In the genomic region with DNA sequence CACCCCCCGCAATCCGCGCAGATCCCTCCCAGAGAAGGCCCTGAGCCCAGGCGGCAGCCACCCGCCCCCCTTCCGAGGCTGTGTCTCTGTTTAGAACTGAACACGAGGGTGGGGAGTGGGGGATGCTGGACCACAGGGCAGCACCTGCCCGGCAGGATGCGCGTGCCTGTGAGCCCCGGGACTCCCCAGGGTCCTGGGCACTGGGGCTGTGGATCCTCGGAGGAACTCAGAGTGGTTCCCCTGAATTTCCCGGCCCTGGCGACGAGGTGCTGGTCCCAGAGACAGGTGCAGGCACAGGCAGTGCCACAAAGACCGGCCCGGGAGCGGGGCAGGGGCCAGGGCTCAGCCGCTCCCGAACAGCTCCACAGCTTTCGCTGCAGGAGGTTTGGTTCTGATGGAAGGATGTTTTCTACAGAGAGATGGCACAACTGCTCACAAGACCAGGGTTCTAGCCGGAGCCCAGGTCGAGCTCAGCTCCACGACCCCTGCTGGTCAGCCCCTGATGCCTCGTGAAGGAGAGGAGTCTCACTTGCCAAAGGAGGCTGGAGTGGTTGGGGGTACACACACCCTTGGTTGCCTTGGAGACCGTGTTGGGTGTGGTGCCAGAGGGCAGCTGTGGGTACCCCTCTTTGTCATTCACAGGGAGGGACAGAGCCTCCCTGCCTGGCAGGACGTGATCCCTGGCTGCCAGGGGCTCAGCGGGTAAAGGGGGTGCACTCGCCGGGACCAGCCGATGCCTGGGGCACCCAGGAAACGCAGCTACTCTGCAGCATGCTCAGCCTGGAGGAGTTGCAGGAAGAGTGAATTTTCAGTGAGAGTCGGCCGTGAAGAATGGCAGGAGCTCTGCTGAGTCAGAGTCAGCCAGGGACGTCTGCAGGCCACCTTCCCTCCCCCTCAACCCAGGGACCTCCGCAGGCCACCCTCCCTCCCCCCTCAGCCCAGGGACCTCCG, we compare ENCODE assay signal across 8 cellular contexts. TPM values are rescaled to one million over a fixed set of nuclear protein-coding genes. Genes with fewer than 3 reads are reported as not detected.
DNase-seq lines count a peak whose midpoint lies in the region; TF ChIP-seq lines count a peak whose summit lies in the region.

No MANE protein-coding gene starts in this region.

- TF ChIP-seq CTCF in GM06990 (IDR thresholded peaks at IDR 0.05; ENCODE audit: insufficient read depth, low read length, poor library complexity, severe bottlenecking): peak; percentile 33
- no peak for TF ChIP-seq CTCF in KMS-11 (conservative IDR thresholded peaks at IDR 0.05; ENCODE audit: low read depth, low read length)

- H3K9ac ChIP-seq in KMS-11: no peak overlapping the region

- no peaks in the 10 kb centered on the region for H3K36me3 Mint-ChIP-seq in activated naive CD4-positive, alpha-beta T cell treated with anti-CD3 and anti-CD28 coated beads, Interleukin-2, amount 10 ng/mL, durations not matched to agents 7 days and 5 days
- H3K36me3 Mint-ChIP-seq in immature natural killer cell: no peaks in the 10 kb centered on the region

- H3K4me3 Mint-ChIP-seq in activated naive CD4-positive, alpha-beta T cell treated with anti-CD3 and anti-CD28 coated beads, Interleukin-2, amount 10 ng/mL, durations not matched to agents 7 days and 5 days: peak overlapping the region; percentile 43
- H3K4me3 Mint-ChIP-seq in immature natural killer cell: peak overlapping the region; percentile 24 to 65 (median 56)

- H3K9me3 Mint-ChIP-seq in activated naive CD4-positive, alpha-beta T cell treated with anti-CD3 and anti-CD28 coated beads, Interleukin-2, amount 10 ng/mL, durations not matched to agents 7 days and 5 days: no peaks in the 10 kb centered on the region
- H3K9me3 Mint-ChIP-seq in immature natural killer cell: no peaks in the 10 kb centered on the region

- H3K27ac Mint-ChIP-seq in activated naive CD4-positive, alpha-beta T cell treated with anti-CD3 and anti-CD28 coated beads, Interleukin-2, amount 10 ng/mL, durations not matched to agents 7 days and 5 days: no peak overlapping the region
- H3K27ac Mint-ChIP-seq in immature natural killer cell: peak overlapping the region in 1 of 6 donors; percentile 49

- no peaks in the 10 kb centered on the region for H3K79me2 ChIP-seq in KMS-11 (ENCODE audit: insufficient read depth, low read depth)

- H3K27ac ChIP-seq in KMS-11: no peak overlapping the region
- H3K27ac ChIP-seq in temporal lobe (ENCODE audit: low read depth, low read length): peak overlapping the region; percentile 61

- H3K27me3 Mint-ChIP-seq in activated naive CD4-positive, alpha-beta T cell treated with anti-CD3 and anti-CD28 coated beads, Interleukin-2, amount 10 ng/mL, durations not matched to agents 7 days and 5 days: peaks cover 47% of the 10 kb centered on the region
- peaks cover 2 to 9% (median 5%) of the 10 kb centered on the region in 3 donors for H3K27me3 Mint-ChIP-seq in immature natural killer cell (ENCODE audit: low read depth in 3 of 3)

- peak; percentile 65 for DNase-seq in GM06990 (ENCODE audit: extremely low read depth, insufficient read length)
- no peak for DNase-seq in activated naive CD4-positive, alpha-beta T cell treated with anti-CD3 and anti-CD28 coated beads, Interleukin-2, amount 10 ng/mL, durations not matched to agents 7 days and 5 days
- DNase-seq in immature natural killer cell: peak; percentile 16 to 26 (median 19)
- no peak for DNase-seq in 8988T
- DNase-seq in NCI-H2196 (lab: John Stamatoyannopoulos, UW; ENCODE audit: unreplicated experiment): no peak
- DNase-seq in NK-92 treated with Interleukin-12 subunit alpha and Interleukin-12 subunit beta, amount 100 ng/mL, for 24 hours (lab: John Stamatoyannopoulos, UW): no peak

- peak overlapping the region; percentile 18; the same call in 1 of the 2 replicates for H2AFZ ChIP-seq in KMS-11 (ENCODE audit: low read depth)

- CTCF ChIA-PET in activated naive CD4-positive, alpha-beta T cell treated with anti-CD3 and anti-CD28 coated beads, Interleukin-2, amount 10 ng/mL, durations not matched to agents 7 days and 5 days (lab: Charles Lee): interaction anchor here (0.9 to 1.8 kb wide), 6 partner anchors 22 to 106 kb away, joined by 3 to 4 read pairs (median 3); partner anchors contain the start of genes D2HGDH and ING5

- H3K36me3 ChIP-seq in GM06990 (ENCODE audit: control insufficient read depth, insufficient read depth, low read length): no peaks in the 10 kb centered on the region
- no peaks in the 10 kb centered on the region for H3K36me3 ChIP-seq in KMS-11 (ENCODE audit: insufficient read depth)

- H4K20me1 ChIP-seq in KMS-11 (ENCODE audit: insufficient read depth): no peaks in the 10 kb centered on the region

- H3K27me3 ChIP-seq in GM06990 (replicated peaks; ENCODE audit: control insufficient read depth, insufficient read depth, low read length) (no peaks in the 10 kb centered on the region; the same call in 1 of the 2 replicates), KMS-11 (ENCODE audit: insufficient read depth, low read depth) (peaks cover 14% of the 10 kb centered on the region; the same call in 1 of the 2 replicates)

- H3K4me2 ChIP-seq in KMS-11: no peak overlapping the region; the same call in 1 of the 2 replicates

- H3K4me1 ChIP-seq in KMS-11 (ENCODE audit: low read depth, poor library complexity, severe bottlenecking): no peaks in the 10 kb centered on the region

- no peak overlapping the region for H3K4me3 ChIP-seq in GM06990 (replicated peaks; ENCODE audit: low read depth, low read length)
- H3K4me3 ChIP-seq in KMS-11 (IDR thresholded peaks at IDR 0.05; ENCODE audit: insufficient read depth, low read depth, low read length): no peak overlapping the region

- H3K4me1 Mint-ChIP-seq in activated naive CD4-positive, alpha-beta T cell treated with anti-CD3 and anti-CD28 coated beads, Interleukin-2, amount 10 ng/mL, durations not matched to agents 7 days and 5 days: peaks cover 9% of the 10 kb centered on the region
- H3K4me1 Mint-ChIP-seq in immature natural killer cell: peaks cover 0 to 7% of the 10 kb centered on the region in 2 donors

RNA-seq across cellular contexts. Expression of gene NEU4, which starts 4.4 kb away (rescaled TPM):
- polyA plus RNA-seq in immature natural killer cell: not detected
- 1.5 TPM for total RNA-seq in temporal lobe

RNA-seq across cellular contexts. Expression of gene GAL3ST2, which starts 28.0 kb away (rescaled TPM):
- not detected for polyA plus RNA-seq in immature natural killer cell
- total RNA-seq in temporal lobe: 0.74 TPM

RNA-seq across cellular contexts. Expression of gene PDCD1, which starts 54.1 kb away (rescaled TPM):
- polyA plus RNA-seq in immature natural killer cell: 1 to 10 TPM in 1 of 3 donors, not detected in 2; 3.3 TPM
- total RNA-seq in temporal lobe: not detected

Comparison
In these comparisons a context has a peak if more than half of its experiments do, and no peak if none do; other contexts are left out.
1. DNase-seq: peak in GM06990 (single experiment) and immature natural killer cell (3 of 3); none in activated naive CD4-positive, alpha-beta T cell treated with anti-CD3 and anti-CD28 coated beads, Interleukin-2, amount 10 ng/mL, durations not matched to agents 7 days and 5 days (single experiment), 8988T (single experiment), NCI-H2196 (single experiment) and NK-92 treated with Interleukin-12 subunit alpha and Interleukin-12 subunit beta, amount 100 ng/mL, for 24 hours (single experiment).